In the genomic region with DNA sequence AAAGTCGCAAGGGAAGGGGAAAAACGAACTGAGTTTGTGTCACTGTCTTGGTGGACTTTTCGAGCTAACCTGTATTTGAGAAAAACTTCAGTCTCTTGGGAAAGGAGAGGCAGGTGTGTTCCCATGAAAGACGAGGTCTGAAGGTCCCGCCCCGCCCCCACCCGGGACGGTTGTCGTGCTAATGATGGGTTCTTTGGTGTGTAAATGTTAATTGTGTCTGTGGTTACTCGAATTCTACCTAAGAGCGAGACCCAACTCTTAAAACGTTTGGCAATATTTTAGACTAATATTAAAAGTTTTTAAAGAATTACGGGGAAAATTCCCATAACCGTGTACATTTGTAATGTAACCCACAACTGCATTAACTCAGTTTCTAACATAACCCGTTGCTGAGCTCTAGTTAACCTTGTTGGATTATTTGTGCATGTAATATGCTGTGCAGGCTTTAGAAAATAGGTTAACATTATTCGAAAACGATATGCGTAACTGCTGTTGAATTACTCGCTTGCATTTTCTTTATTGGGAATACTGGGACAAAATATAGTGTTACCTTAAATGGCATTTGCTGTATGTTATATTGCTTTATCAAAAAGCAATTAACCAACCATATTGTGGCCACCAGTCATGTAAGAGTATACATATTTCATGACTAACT, we compare ENCODE assay signal across 8 cellular contexts. TPM values are rescaled to one million over a fixed set of nuclear protein-coding genes. Genes with fewer than 3 reads are reported as not detected.
DNase-seq lines count a peak whose midpoint lies in the region; ATAC-seq and TF ChIP-seq lines count a peak whose summit lies in the region.

No MANE protein-coding gene starts in this region.

- H3K36me3 ChIP-seq in BLaER1 (peaks cover 2% of the 10 kb centered on the region; the same call in 1 of the 2 replicates), WERI-Rb-1 (peaks cover 2% of the 10 kb centered on the region; the same call in 1 of the 2 replicates), rectal smooth muscle tissue (ENCODE audit: control insufficient read depth, insufficient read depth, low read length) (no peaks in the 10 kb centered on the region)

- peak overlapping the region; percentile 94 for H3K9ac ChIP-seq in BLaER1
- H3K9ac ChIP-seq in H9 (ENCODE audit: extremely low read depth, insufficient read length, low read length) = peak overlapping the region; percentile 91
- peak overlapping the region; percentile 49 for H3K9ac ChIP-seq in rectal smooth muscle tissue (ENCODE audit: low read length)

- peak overlapping the region; percentile 71 for H2AFZ ChIP-seq in H9 (ENCODE audit: low read length)

- no peak overlapping the region for H3T11ph ChIP-seq in H9 (ENCODE audit: low read length)

- TF ChIP-seq CTCF in H9 (conservative IDR thresholded peaks at IDR 0.05) = no peak
- no peak for TF ChIP-seq CTCF in WERI-Rb-1 (IDR thresholded peaks at IDR 0.05; ENCODE audit: low read depth, low read length)

- H3K4me3 Mint-ChIP-seq in H9 = peak overlapping the region; percentile 90 to 93

- H3K9me3 Mint-ChIP-seq in H9 = no peaks in the 10 kb centered on the region

- peak overlapping the region; percentile 91 for H4K5ac ChIP-seq in H9 (ENCODE audit: insufficient read length, low read depth, low read length)

- no peak overlapping the region for H3K56ac ChIP-seq in H9 (ENCODE audit: insufficient read length, low read depth, low read length)

- no peaks in the 10 kb centered on the region for H3K27me3 ChIP-seq in BLaER1
- no peaks in the 10 kb centered on the region for H3K27me3 ChIP-seq in H9 (ENCODE audit: insufficient read depth, low read length)
- no peaks in the 10 kb centered on the region for H3K27me3 ChIP-seq in WERI-Rb-1 (ENCODE audit: insufficient read depth, low read depth, severe bottlenecking)
- no peaks in the 10 kb centered on the region for H3K27me3 ChIP-seq in rectal smooth muscle tissue (ENCODE audit: control insufficient read depth, insufficient read depth, low read length)

- H2BK15ac ChIP-seq in H9 (ENCODE audit: low read depth, low read length) = no peak overlapping the region

- H3K23me2 ChIP-seq in H9 (ENCODE audit: insufficient read length, low read depth, low read length, poor library complexity, severe bottlenecking) = peaks cover 10% of the 10 kb centered on the region

- no peak overlapping the region for H2AK5ac ChIP-seq in H9 (ENCODE audit: insufficient read length, low read length)

- peak overlapping the region; percentile 99 for H4K91ac ChIP-seq in H9 (ENCODE audit: insufficient read length, low read depth, low read length)

- H2BK20ac ChIP-seq in H9 (ENCODE audit: low read depth, low read length, poor library complexity, severe bottlenecking) = no peak overlapping the region

- H4K20me1 ChIP-seq in BLaER1 (no peaks in the 10 kb centered on the region), H9 (ENCODE audit: control insufficient read depth, insufficient read depth, insufficient read length) (no peaks in the 10 kb centered on the region)

- H3K4me1 Mint-ChIP-seq in H9 = peaks cover 33 to 34% of the 10 kb centered on the region in 2 experiments

- peak overlapping the region; percentile 99 for H3K4me3 ChIP-seq in BLaER1
- H3K4me3 ChIP-seq in WERI-Rb-1 (ENCODE audit: low read depth, low read length) = peak overlapping the region; percentile 95
- H3K4me3 ChIP-seq in rectal smooth muscle tissue (ENCODE audit: low read length) = peak overlapping the region; percentile 88

- DNase-seq in H9 (peak; percentile 71), WERI-Rb-1 (no peak), globus pallidus (ENCODE audit: low spot score) (peak; percentile 18), SIG-M5 (lab: John Stamatoyannopoulos, UW) (no peak)

- H3K4me2 ChIP-seq in BLaER1 = peak overlapping the region; percentile 82
- peak overlapping the region; percentile 87 for H3K4me2 ChIP-seq in H9 (ENCODE audit: insufficient read depth, insufficient read length, low read length)

- H3K27ac ChIP-seq in BLaER1 (peak overlapping the region; percentile 89), H9 (ENCODE audit: insufficient read length, low read depth, low read length) (peak overlapping the region; percentile 84), WERI-Rb-1 (peak overlapping the region; percentile 94), rectal smooth muscle tissue (ENCODE audit: low read depth, low read length) (peak overlapping the region; percentile 81)

- peaks cover 20% of the 10 kb centered on the region for H3K4me1 ChIP-seq in BLaER1
- H3K4me1 ChIP-seq in H9 (ENCODE audit: insufficient read depth, low read length) = no peaks in the 10 kb centered on the region; the same call in 1 of the 2 replicates
- peaks cover 3% of the 10 kb centered on the region for H3K4me1 ChIP-seq in rectal smooth muscle tissue (ENCODE audit: control insufficient read depth, insufficient read depth, low read length)

- peaks cover 4% of the 10 kb centered on the region; the same call in 1 of the 2 replicates for H3K79me2 ChIP-seq in H9 (ENCODE audit: insufficient read depth, low read length)

- H3K23ac ChIP-seq in H9 (ENCODE audit: insufficient read length, low read depth, low read length) = no peak overlapping the region

- peak overlapping the region; percentile 89 to 98 (median 97) for H3K27ac Mint-ChIP-seq in H9

- ATAC-seq in GM18858 (IDR thresholded peaks at IDR 0.05; ENCODE audit: unreplicated experiment) (no peak), GM21717 (IDR thresholded peaks at IDR 0.05; ENCODE audit: unreplicated experiment) (no peak)

- peaks cover 5 to 14% (median 11%) of the 10 kb centered on the region in 3 experiments; a peak in 5 of 7 replicates for H3K36me3 Mint-ChIP-seq in H9 (ENCODE audit: insufficient read depth in 1 of 3, low read depth in 3 of 3)

- peak overlapping the region; percentile 59 for H4K8ac ChIP-seq in H9 (replicated peaks; ENCODE audit: insufficient read length, low read depth, low read length)

- H2BK5ac ChIP-seq in H9 (ENCODE audit: insufficient read length, low read length) = no peak overlapping the region

- H3K9me3 ChIP-seq in BLaER1 (peaks cover 7% of the 10 kb centered on the region), H9 (ENCODE audit: control insufficient read depth, low read depth, low read length) (no peaks in the 10 kb centered on the region), WERI-Rb-1 (ENCODE audit: severe bottlenecking) (no peaks in the 10 kb centered on the region)

- H3K18ac ChIP-seq in H9 (ENCODE audit: insufficient read length, low read depth, low read length) = peak overlapping the region; percentile 99

- no peak overlapping the region for H2BK120ac ChIP-seq in H9 (ENCODE audit: low read depth, low read length, poor library complexity, severe bottlenecking)

- peak overlapping the region; percentile 95 for H3K14ac ChIP-seq in H9 (ENCODE audit: insufficient read depth, low read length)

- peaks cover 18% of the 10 kb centered on the region for H3K27me3 Mint-ChIP-seq in H9 (ENCODE audit: low read depth)

- H3K4ac ChIP-seq in H9 (ENCODE audit: low read depth, low read length) = no peak overlapping the region; the same call in none of the 2 replicates

- H2BK12ac ChIP-seq in H9 (ENCODE audit: insufficient read length, low read depth, low read length) = peak overlapping the region; percentile 52

- peaks cover 2% of the 10 kb centered on the region for H3K79me1 ChIP-seq in H9 (ENCODE audit: insufficient read depth, low read depth, low read length, poor library complexity, severe bottlenecking)

- no CpG with 5 or more reads among the region's 19 CpGs for WGBS in H9 (ENCODE audit: extremely low coverage, insufficient read length, low lambda C conversion rate)

RNA-seq across cellular contexts. Expression of a gene that starts 0.8 kb away (rescaled TPM):
- 40.4 and 44.4 TPM in 2 replicates for total RNA-seq in H9 (2021)

Comparison
In these comparisons a context has a peak if more than half of its experiments do, and no peak if none do; other contexts are left out.
1. DNase-seq: peak in H9 (single experiment) and globus pallidus (single experiment); none in WERI-Rb-1 (single experiment) and SIG-M5 (single experiment).
2. Peak in every context shown above with its lines, with median percentiles within 50 percentile points of each other: H3K27ac ChIP-seq, H3K4me3 ChIP-seq and H3K9ac ChIP-seq.